1 cellular context compared by ENCODE assay signal in the genomic region with DNA sequence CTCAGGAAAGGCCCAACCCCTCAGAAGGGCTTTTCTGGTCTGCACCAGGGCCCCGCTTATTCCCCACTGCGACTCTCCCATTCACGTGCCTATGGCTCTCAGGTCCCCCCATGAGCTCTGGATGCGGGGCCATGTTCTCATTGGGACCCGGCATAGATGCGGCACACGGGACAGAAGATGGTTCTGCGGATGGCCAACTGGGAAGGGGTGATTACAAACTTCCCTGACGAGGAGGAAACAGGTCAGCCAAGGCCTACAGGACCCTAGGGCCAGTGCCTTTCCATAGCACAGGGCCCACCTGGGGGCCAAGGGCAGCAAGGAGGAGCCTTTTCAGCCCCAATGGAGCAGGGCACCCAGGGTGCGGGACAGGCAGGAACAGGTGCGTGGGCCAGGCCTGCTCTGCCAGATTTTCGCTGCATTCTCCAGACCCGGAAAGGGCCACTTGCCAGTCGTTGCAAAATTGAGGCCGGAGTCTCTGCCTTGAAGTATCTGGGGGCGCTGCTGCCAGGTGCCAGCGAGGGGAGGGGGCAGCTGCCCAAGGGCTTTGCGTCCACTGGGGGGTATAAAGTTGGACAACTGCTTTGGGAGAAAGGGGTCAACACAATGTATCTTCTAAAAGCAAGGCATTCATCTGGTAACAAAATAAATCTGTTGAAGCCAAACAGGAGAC.
A peak's percentile ranks its signal among the peaks of the same experiment; 100 is the strongest.
TF ChIP-seq lines count a peak whose summit lies in the region.

No MANE protein-coding gene starts in this region.

TF ChIP-seq in HepG2, 621 proteins besides CTCF, POLR2A, EP300 and RAD21 (continued from another document and continues in another):
- TF ChIP-seq, protein P1, sequence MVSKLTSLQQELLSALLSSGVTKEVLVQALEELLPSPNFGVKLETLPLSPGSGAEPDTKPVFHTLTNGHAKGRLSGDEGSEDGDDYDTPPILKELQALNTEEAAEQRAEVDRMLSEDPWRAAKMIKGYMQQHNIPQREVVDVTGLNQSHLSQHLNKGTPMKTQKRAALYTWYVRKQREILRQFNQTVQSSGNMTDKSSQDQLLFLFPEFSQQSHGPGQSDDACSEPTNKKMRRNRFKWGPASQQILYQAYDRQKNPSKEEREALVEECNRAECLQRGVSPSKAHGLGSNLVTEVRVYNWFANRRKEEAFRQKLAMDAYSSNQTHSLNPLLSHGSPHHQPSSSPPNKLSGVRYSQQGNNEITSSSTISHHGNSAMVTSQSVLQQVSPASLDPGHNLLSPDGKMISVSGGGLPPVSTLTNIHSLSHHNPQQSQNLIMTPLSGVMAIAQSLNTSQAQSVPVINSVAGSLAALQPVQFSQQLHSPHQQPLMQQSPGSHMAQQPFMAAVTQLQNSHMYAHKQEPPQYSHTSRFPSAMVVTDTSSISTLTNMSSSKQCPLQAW (CRISPR knock-in tag; IDR thresholded peaks at IDR 0.05): no peak
- TF ChIP-seq ZFP37 (CRISPR knock-in tag; IDR thresholded peaks at IDR 0.05; ENCODE audit: borderline replicate concordance): no peak
- TF ChIP-seq PLSCR1 (CRISPR knock-in tag; IDR thresholded peaks at IDR 0.05; ENCODE audit: borderline replicate concordance): no peak
- TF ChIP-seq HOXA3 (CRISPR knock-in tag; IDR thresholded peaks at IDR 0.05): no peak
- TF ChIP-seq, protein P2, sequence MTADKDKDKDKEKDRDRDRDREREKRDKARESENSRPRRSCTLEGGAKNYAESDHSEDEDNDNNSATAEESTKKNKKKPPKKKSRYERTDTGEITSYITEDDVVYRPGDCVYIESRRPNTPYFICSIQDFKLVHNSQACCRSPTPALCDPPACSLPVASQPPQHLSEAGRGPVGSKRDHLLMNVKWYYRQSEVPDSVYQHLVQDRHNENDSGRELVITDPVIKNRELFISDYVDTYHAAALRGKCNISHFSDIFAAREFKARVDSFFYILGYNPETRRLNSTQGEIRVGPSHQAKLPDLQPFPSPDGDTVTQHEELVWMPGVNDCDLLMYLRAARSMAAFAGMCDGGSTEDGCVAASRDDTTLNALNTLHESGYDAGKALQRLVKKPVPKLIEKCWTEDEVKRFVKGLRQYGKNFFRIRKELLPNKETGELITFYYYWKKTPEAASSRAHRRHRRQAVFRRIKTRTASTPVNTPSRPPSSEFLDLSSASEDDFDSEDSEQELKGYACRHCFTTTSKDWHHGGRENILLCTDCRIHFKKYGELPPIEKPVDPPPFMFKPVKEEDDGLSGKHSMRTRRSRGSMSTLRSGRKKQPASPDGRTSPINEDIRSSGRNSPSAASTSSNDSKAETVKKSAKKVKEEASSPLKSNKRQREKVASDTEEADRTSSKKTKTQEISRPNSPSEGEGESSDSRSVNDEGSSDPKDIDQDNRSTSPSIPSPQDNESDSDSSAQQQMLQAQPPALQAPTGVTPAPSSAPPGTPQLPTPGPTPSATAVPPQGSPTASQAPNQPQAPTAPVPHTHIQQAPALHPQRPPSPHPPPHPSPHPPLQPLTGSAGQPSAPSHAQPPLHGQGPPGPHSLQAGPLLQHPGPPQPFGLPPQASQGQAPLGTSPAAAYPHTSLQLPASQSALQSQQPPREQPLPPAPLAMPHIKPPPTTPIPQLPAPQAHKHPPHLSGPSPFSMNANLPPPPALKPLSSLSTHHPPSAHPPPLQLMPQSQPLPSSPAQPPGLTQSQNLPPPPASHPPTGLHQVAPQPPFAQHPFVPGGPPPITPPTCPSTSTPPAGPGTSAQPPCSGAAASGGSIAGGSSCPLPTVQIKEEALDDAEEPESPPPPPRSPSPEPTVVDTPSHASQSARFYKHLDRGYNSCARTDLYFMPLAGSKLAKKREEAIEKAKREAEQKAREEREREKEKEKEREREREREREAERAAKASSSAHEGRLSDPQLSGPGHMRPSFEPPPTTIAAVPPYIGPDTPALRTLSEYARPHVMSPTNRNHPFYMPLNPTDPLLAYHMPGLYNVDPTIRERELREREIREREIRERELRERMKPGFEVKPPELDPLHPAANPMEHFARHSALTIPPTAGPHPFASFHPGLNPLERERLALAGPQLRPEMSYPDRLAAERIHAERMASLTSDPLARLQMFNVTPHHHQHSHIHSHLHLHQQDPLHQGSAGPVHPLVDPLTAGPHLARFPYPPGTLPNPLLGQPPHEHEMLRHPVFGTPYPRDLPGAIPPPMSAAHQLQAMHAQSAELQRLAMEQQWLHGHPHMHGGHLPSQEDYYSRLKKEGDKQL (CRISPR knock-in tag; IDR thresholded peaks at IDR 0.05; ENCODE audit: low read depth): no peak
- no peak for TF ChIP-seq SOX5 (CRISPR knock-in tag; IDR thresholded peaks at IDR 0.05; ENCODE audit: borderline replicate concordance)
- no peak for TF ChIP-seq NPAS2 (CRISPR knock-in tag; IDR thresholded peaks at IDR 0.05; ENCODE audit: borderline replicate concordance)
- no peak for TF ChIP-seq TEAD2 (CRISPR knock-in tag; IDR thresholded peaks at IDR 0.05)
- TF ChIP-seq, protein P3, sequence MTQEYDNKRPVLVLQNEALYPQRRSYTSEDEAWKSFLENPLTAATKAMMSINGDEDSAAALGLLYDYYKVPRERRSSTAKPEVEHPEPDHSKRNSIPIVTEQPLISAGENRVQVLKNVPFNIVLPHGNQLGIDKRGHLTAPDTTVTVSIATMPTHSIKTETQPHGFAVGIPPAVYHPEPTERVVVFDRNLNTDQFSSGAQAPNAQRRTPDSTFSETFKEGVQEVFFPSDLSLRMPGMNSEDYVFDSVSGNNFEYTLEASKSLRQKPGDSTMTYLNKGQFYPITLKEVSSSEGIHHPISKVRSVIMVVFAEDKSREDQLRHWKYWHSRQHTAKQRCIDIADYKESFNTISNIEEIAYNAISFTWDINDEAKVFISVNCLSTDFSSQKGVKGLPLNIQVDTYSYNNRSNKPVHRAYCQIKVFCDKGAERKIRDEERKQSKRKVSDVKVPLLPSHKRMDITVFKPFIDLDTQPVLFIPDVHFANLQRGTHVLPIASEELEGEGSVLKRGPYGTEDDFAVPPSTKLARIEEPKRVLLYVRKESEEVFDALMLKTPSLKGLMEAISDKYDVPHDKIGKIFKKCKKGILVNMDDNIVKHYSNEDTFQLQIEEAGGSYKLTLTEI (CRISPR knock-in tag; conservative IDR thresholded peaks at IDR 0.05): no peak
- TF ChIP-seq TGIF2 (CRISPR knock-in tag; IDR thresholded peaks at IDR 0.05): no peak
- TF ChIP-seq KAT2B (IDR thresholded peaks at IDR 0.05; ENCODE audit: borderline replicate concordance, low read depth, low read length): no peak
- no peak for TF ChIP-seq DPF2 (CRISPR knock-in tag; IDR thresholded peaks at IDR 0.05; ENCODE audit: borderline replicate concordance, low read depth)
- TF ChIP-seq HNRNPUL1 (IDR thresholded peaks at IDR 0.05; ENCODE audit: low read depth, low read length): no peak
- no peak for TF ChIP-seq ZNF441 (CRISPR knock-in tag; IDR thresholded peaks at IDR 0.05; ENCODE audit: borderline replicate concordance)
- TF ChIP-seq ZNF598 (CRISPR knock-in tag; IDR thresholded peaks at IDR 0.05; ENCODE audit: borderline replicate concordance): no peak
- peak; percentile 15 for TF ChIP-seq U2AF1 (optimal IDR thresholded peaks at IDR 0.05; ENCODE audit: low read depth, low read length)
- no peak for TF ChIP-seq TOE1 (CRISPR knock-in tag; IDR thresholded peaks at IDR 0.05)
- TF ChIP-seq ESRRA (CRISPR knock-in tag; IDR thresholded peaks at IDR 0.05; ENCODE audit: low read depth): no peak
- TF ChIP-seq ZNF225 (CRISPR knock-in tag; IDR thresholded peaks at IDR 0.05): no peak
- no peak for TF ChIP-seq TEAD3 (CRISPR knock-in tag; optimal IDR thresholded peaks at IDR 0.05; ENCODE audit: borderline replicate concordance)
- TF ChIP-seq GPN1 (CRISPR knock-in tag; IDR thresholded peaks at IDR 0.05; ENCODE audit: borderline replicate concordance): no peak
- no peak for TF ChIP-seq ZNF432 (CRISPR knock-in tag; IDR thresholded peaks at IDR 0.05; ENCODE audit: borderline replicate concordance)
- no peak for TF ChIP-seq ZXDC (CRISPR knock-in tag; IDR thresholded peaks at IDR 0.05)
- TF ChIP-seq EZH2 (conservative IDR thresholded peaks at IDR 0.05; ENCODE audit: low read depth, low read length): no peak
- TF ChIP-seq, protein P4, sequence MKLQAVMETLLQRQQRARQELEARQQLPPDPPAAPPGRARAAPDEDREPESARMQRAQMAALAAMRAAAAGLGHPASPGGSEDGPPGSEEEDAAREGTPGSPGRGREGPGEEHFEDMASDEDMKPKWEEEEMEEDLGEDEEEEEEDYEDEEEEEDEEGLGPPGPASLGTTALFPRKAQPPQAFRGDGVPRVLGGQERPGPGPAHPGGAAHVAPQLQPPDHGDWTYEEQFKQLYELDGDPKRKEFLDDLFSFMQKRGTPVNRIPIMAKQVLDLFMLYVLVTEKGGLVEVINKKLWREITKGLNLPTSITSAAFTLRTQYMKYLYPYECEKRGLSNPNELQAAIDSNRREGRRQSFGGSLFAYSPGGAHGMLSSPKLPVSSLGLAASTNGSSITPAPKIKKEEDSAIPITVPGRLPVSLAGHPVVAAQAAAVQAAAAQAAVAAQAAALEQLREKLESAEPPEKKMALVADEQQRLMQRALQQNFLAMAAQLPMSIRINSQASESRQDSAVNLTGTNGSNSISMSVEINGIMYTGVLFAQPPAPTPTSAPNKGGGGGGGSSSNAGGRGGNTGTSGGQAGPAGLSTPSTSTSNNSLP (IDR thresholded peaks at IDR 0.05; ENCODE audit: low read depth, low read length): no peak
- TF ChIP-seq FOXM1 (CRISPR knock-in tag; IDR thresholded peaks at IDR 0.05): no peak
- no peak for TF ChIP-seq AFF4 (CRISPR knock-in tag; IDR thresholded peaks at IDR 0.05)
- no peak for TF ChIP-seq FOXK1 (CRISPR knock-in tag; IDR thresholded peaks at IDR 0.05; ENCODE audit: borderline replicate concordance, low read depth)
- TF ChIP-seq, protein P5, sequence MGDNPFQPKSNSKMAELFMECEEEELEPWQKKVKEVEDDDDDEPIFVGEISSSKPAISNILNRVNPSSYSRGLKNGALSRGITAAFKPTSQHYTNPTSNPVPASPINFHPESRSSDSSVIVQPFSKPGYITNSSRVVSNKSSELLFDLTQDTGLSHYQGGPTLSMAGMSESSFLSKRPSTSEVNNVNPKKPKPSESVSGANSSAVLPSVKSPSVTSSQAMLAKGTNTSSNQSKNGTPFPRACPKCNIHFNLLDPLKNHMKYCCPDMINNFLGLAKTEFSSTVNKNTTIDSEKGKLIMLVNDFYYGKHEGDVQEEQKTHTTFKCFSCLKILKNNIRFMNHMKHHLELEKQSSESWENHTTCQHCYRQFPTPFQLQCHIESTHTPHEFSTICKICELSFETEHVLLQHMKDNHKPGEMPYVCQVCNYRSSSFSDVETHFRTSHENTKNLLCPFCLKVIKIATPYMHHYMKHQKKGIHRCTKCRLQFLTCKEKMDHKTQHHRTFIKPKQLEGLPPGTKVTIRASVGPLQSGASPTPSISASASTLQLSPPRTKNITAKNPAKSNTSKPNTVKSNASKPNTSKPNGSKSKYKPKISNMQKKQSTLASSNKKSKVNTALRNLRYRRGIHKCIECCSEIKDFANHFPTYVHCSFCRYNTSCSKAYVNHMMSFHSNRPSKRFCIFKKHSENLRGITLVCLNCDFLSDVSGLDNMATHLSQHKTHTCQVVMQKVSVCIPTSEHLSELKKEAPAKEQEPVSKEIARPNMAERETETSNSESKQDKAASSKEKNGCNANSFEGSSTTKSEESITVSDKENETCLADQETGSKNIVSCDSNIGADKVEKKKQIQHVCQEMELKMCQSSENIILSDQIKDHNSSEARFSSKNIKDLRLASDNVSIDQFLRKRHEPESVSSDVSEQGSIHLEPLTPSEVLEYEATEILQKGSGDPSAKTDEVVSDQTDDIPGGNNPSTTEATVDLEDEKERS (CRISPR knock-in tag; IDR thresholded peaks at IDR 0.05): no peak
- TF ChIP-seq RBFOX2 (IDR thresholded peaks at IDR 0.05; ENCODE audit: low read depth, low read length): no peak
- TF ChIP-seq CREM (IDR thresholded peaks at IDR 0.05): no peak
- TF ChIP-seq CREM (CRISPR knock-in tag; IDR thresholded peaks at IDR 0.05): no peak
- no peak for TF ChIP-seq ZNF282 (IDR thresholded peaks at IDR 0.05; ENCODE audit: partially characterized antibody)
- TF ChIP-seq FOSL1 (CRISPR knock-in tag; IDR thresholded peaks at IDR 0.05; ENCODE audit: borderline replicate concordance): no peak
- no peak for TF ChIP-seq SYNCRIP (IDR thresholded peaks at IDR 0.05; ENCODE audit: insufficient read depth, low read depth, low read length)
